In genomic region chr18:21439453-21439852, GRCh38 we compare ENCODE assay signal across 15 cellular contexts.
A peak's percentile ranks its signal among the peaks of the same experiment; 100 is the strongest.
DNase-seq lines count a peak whose midpoint lies in the region; ATAC-seq, FAIRE-seq and TF ChIP-seq lines count a peak whose summit lies in the region.
"Had no signal": no experiment of that assay in that cellular context is flagged by ENCODE, and none has a peak within 500 bp of the region (broad histone marks: within the 10 kb centered on the region; RNA-seq: fewer than 3 reads in every experiment).

No MANE protein-coding gene starts in this region.

- no peak overlapping the region for H3K4me3 ChIP-seq in AG04449 (ENCODE audit: low read depth, low read length)
- H3K4me3 ChIP-seq in bronchial epithelial cell (ENCODE audit: low read depth, low read length) = no peak overlapping the region
- no peak overlapping the region for H3K4me3 ChIP-seq in left lung
- H3K4me3 ChIP-seq: BLaER1 had no signal

- intact Hi-C loops in left lung (cut with DNase I) (no loop called here), cardiac septum (cut with DNase I) (no loop called here)

- CTCF ChIA-PET in AG04449 (lab: Yijun Ruan, JAX) = interaction anchor here (1.1 to 4.8 kb wide), 3 partner anchors 11 to 245 kb away, joined by 3 to 83 read pairs (median 15); no protein-coding TSS in a partner anchor

- peak overlapping the region in 1 of 2 donors; percentile 53 for H3K27ac ChIP-seq in left lung
- H3K27ac ChIP-seq: BLaER1 had no signal

- TF ChIP-seq CTCF in AG04449 (IDR thresholded peaks at IDR 0.05; ENCODE audit: insufficient read depth, low read length, missing control alignments) (no peak), bronchial epithelial cell (IDR thresholded peaks at IDR 0.05; ENCODE audit: insufficient read depth, low read length, severe bottlenecking) (no peak), left lung (IDR thresholded peaks at IDR 0.05) (no peak)

- peak; percentile 91 for ATAC-seq in left lung
- ATAC-seq in HG03175 (IDR thresholded peaks at IDR 0.05; ENCODE audit: unreplicated experiment) = no peak
- ATAC-seq: activated CD8-positive, alpha-beta T cell treated with anti-CD3 and anti-CD28 coated beads, Interleukin-2, amount 10 ng/mL, durations not matched to agents 7 days and 5 days; activated naive CD4-positive, alpha-beta T cell treated with anti-CD3 and anti-CD28 coated beads, Interleukin-2, amount 50 U/mL, for 72 hours had no signal

- DNase-seq in AG04449 (ENCODE audit: low read depth, low spot score) (peak; percentile 69), HS-5 (ENCODE audit: low read depth) (peak; percentile 96), bronchial epithelial cell (ENCODE audit: low read depth) (peak; percentile 99), left lung (peak in 1 of 2 donors; percentile 32), GM19238 (ENCODE audit: insufficient read length, low spot score) (no peak), GDM1 (lab: John Stamatoyannopoulos, UW) (no peak), cardiac septum (ENCODE audit: low spot score) (no peak)
- DNase-seq: activated CD8-positive, alpha-beta T cell treated with anti-CD3 and anti-CD28 coated beads, Interleukin-2, amount 10 ng/mL, durations not matched to agents 7 days and 5 days; effector memory CD4-positive, alpha-beta T cell; NCI-H1092 treated with DMSO at 0.1 percent for 48 hours; NCI-H82; stimulated activated CD4-positive, alpha-beta T cell treated with anti-CD3 and anti-CD28 coated beads, Interleukin-1b, Interleukin-23, amount 100 ng/mL, for 48 hours had no signal

- H3K27me3 ChIP-seq in bronchial epithelial cell (ENCODE audit: control insufficient read depth, insufficient read depth, low read length) (no peaks in the 10 kb centered on the region), left lung (no peaks in the 10 kb centered on the region)
- H3K27me3 ChIP-seq: BLaER1 had no signal

- no peaks in the 10 kb centered on the region for H3K9me3 ChIP-seq in left lung
- H3K9me3 ChIP-seq: BLaER1 had no signal

- peak; percentile 96 for FAIRE-seq in bronchial epithelial cell (lab: Jason Lieb, UNC)

- H3K36me3 ChIP-seq in bronchial epithelial cell (ENCODE audit: control insufficient read depth, insufficient read depth, low read length) (no peaks in the 10 kb centered on the region), left lung (no peaks in the 10 kb centered on the region)
- H3K36me3 ChIP-seq: BLaER1 had no signal

- POLR2A ChIA-PET in AG04449 (lab: Yijun Ruan, JAX) = no interaction called here

- H3K4me1 ChIP-seq in left lung = no peaks in the 10 kb centered on the region
- H3K4me1 ChIP-seq: BLaER1 had no signal

Comparison
In these comparisons a context has a peak if more than half of its experiments do, and no peak if none do; other contexts are left out.
1. DNase-seq: peak in AG04449 (single experiment), HS-5 (single experiment) and bronchial epithelial cell (single experiment); none in GM19238 (single experiment), GDM1 (single experiment) and cardiac septum (single experiment).